ENCODE assay signal across 17 cellular contexts in the genomic region with DNA sequence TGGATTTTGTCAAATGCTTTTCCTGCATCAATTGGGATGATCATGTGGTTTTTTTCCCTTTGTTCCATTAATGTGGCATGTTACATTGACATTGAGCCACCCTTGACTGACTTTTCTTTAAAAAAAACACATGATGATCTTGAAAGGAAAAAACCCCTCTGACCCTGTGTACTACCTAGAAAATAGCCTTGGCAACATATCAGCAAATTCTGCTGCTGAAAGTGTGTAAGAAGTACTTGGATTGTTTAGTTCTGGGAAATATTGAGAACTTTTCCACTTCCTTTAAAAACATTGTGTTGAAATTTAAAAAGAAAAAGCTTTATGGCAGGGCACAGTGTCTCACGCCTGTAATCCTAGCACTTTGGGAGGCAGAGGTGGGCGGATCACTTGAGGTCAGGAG. TPM values are rescaled to one million over a fixed set of nuclear protein-coding genes. Genes with fewer than 3 reads are reported as not detected.
DNase-seq lines count a peak whose midpoint lies in the region; ATAC-seq and TF ChIP-seq lines count a peak whose summit lies in the region.
"Had no signal": no experiment of that assay in that cellular context is flagged by ENCODE, and none has a peak within 500 bp of the region (broad histone marks: within the 10 kb centered on the region; RNA-seq: fewer than 3 reads in every experiment).

No MANE protein-coding gene starts in this region.

- 70% methylated on average over 2 of the region's 2 CpGs for WGBS in right lobe of liver (ENCODE audit: insufficient coverage, low coverage, low lambda C conversion rate, missing lambda C conversion rate)
- 76 to 95% (median 92%) methylated on average over 2 of the region's 2 CpGs for WGBS in stomach, 5 donors
- 92 to 96% methylated on average over 2 of the region's 2 CpGs for WGBS in aorta, 2 donors

- H3K4me1 ChIP-seq in right atrium auricular region, result peaks cover 0 to 57% of the 10 kb centered on the region in 2 donors
- H3K4me1 ChIP-seq in right lobe of liver, result peaks cover 0 to 78% (median 22%) of the 10 kb centered on the region in 4 donors
- H3K4me1 ChIP-seq in stomach, result peaks cover 0 to 16% (median 11%) of the 10 kb centered on the region in 4 donors
- no peaks in the 10 kb centered on the region for H3K4me1 ChIP-seq in aorta (ENCODE audit: control insufficient read depth in 1 of 2, insufficient read depth in 2 of 2, low read length in 2 of 2)
- H3K4me1 ChIP-seq: A549, Caco-2, Peyer's patch had no signal

- intact Hi-C loops in cardiac septum (cut with DNase I), result no loop called here
- intact Hi-C loops in right lobe of liver (cut with DNase I), result loop anchor here (10.0 kb wide), 1 partner anchor 58 kb away; no protein-coding TSS in a partner anchor
- intact Hi-C loops in stomach (cut with DNase I; ENCODE audit: low total_unique reads), result no loop called here
- intact Hi-C loops in aorta (cut with DNase I), result no loop called here

- H3K27ac ChIP-seq in right atrium auricular region, result peak overlapping the region; percentile 41 to 73
- H3K27ac ChIP-seq in right lobe of liver, result peak overlapping the region in 2 of 3 donors; percentile 50 to 51
- peak overlapping the region in 4 of 5 donors; percentile 27 to 68 (median 47) for H3K27ac ChIP-seq in stomach
- no peak overlapping the region for H3K27ac ChIP-seq in aorta (ENCODE audit: low read depth in 1 of 2, low read length in 2 of 2)
- H3K27ac ChIP-seq: A549, C4-2B, Peyer's patch had no signal

- ATAC-seq in right lobe of liver, result peak in 2 of 4 donors; percentile 8 to 27
- peak; percentile 65 for ATAC-seq in aorta (ENCODE audit: low FRiP score)
- ATAC-seq in GM21515 (IDR thresholded peaks at IDR 0.05; ENCODE audit: unreplicated experiment), result no peak
- ATAC-seq: A549 had no signal

- POLR2A ChIA-PET in activated CD4-positive, alpha-beta T cell treated with anti-CD3 and anti-CD28 coated beads, Interleukin-2, amount 10 ng/mL, durations not matched to agents 7 days and 5 days (lab: Charles Lee), result no interaction called here

- no peak overlapping the region for H3K4me3 ChIP-seq in right atrium auricular region
- H3K4me3 ChIP-seq in right lobe of liver, result no peak overlapping the region
- no peak overlapping the region for H3K4me3 ChIP-seq in stomach
- no peak overlapping the region for H3K4me3 ChIP-seq in aorta (ENCODE audit: low read length in 2 of 2)
- H3K4me3 ChIP-seq: A549, Peyer's patch had no signal

- H3K27ac Mint-ChIP-seq in activated CD4-positive, alpha-beta T cell treated with anti-CD3 and anti-CD28 coated beads, Interleukin-2, amount 10 ng/mL, durations not matched to agents 7 days and 5 days, result no peak overlapping the region

- no peaks in the 10 kb centered on the region for H3K9me3 Mint-ChIP-seq in activated CD4-positive, alpha-beta T cell treated with anti-CD3 and anti-CD28 coated beads, Interleukin-2, amount 10 ng/mL, durations not matched to agents 7 days and 5 days

- no peak for TF ChIP-seq CTCF in right atrium auricular region (IDR thresholded peaks at IDR 0.05)
- TF ChIP-seq CTCF in right lobe of liver (IDR thresholded peaks at IDR 0.05), result no peak
- TF ChIP-seq CTCF in stomach (IDR thresholded peaks at IDR 0.05), result no peak

- H3K27me3 Mint-ChIP-seq in activated CD4-positive, alpha-beta T cell treated with anti-CD3 and anti-CD28 coated beads, Interleukin-2, amount 10 ng/mL, durations not matched to agents 7 days and 5 days, result peaks cover 10% of the 10 kb centered on the region

- H3K9me3 ChIP-seq in right atrium auricular region (no peaks in the 10 kb centered on the region), right lobe of liver (no peaks in the 10 kb centered on the region), stomach (no peaks in the 10 kb centered on the region), aorta (ENCODE audit: control insufficient read depth, low read length) (no peaks in the 10 kb centered on the region)

- H3K4me1 Mint-ChIP-seq in activated CD4-positive, alpha-beta T cell treated with anti-CD3 and anti-CD28 coated beads, Interleukin-2, amount 10 ng/mL, durations not matched to agents 7 days and 5 days, result peaks cover 3% of the 10 kb centered on the region

- CTCF ChIA-PET in activated CD4-positive, alpha-beta T cell treated with anti-CD3 and anti-CD28 coated beads, Interleukin-2, amount 10 ng/mL, durations not matched to agents 7 days and 5 days (lab: Charles Lee), result no interaction called here

- DNase-seq in right atrium auricular region (ENCODE audit: low spot score) (no peak), cardiac septum (ENCODE audit: low spot score) (no peak), right lobe of liver (no peak), stomach (no peak), aorta (no peak), DMS153 treated with DMSO at 0.1 percent for 48 hours (lab: John Stamatoyannopoulos, UW; ENCODE audit: unreplicated experiment) (no peak)
- no peak for DNase-seq in activated CD4-positive, alpha-beta T cell treated with anti-CD3 and anti-CD28 coated beads, Interleukin-2, amount 10 ng/mL, durations not matched to agents 7 days and 5 days
- DNase-seq: Caco-2, DMS53, MV-4-11, NCI-H1417 treated with DMSO at 0.1 percent for 48 hours, NCI-H2081, NCI-H524, Peyer's patch had no signal

- H3K4me3 Mint-ChIP-seq in activated CD4-positive, alpha-beta T cell treated with anti-CD3 and anti-CD28 coated beads, Interleukin-2, amount 10 ng/mL, durations not matched to agents 7 days and 5 days, result no peak overlapping the region

- peaks cover 11% of the 10 kb centered on the region for H3K36me3 ChIP-seq in right atrium auricular region
- H3K36me3 ChIP-seq in right lobe of liver, result peaks cover 0 to 21% (median 0%) of the 10 kb centered on the region in 4 donors
- H3K36me3 ChIP-seq in stomach, result peaks cover 0 to 27% (median 18%) of the 10 kb centered on the region in 4 donors
- H3K36me3 ChIP-seq in aorta (ENCODE audit: control insufficient read depth in 1 of 2, insufficient read depth in 2 of 2, low read length in 1 of 2), result no peaks in the 10 kb centered on the region

- no peak for TF ChIP-seq EP300 in stomach (IDR thresholded peaks at IDR 0.05)

- peaks cover 1% of the 10 kb centered on the region for H3K36me3 Mint-ChIP-seq in activated CD4-positive, alpha-beta T cell treated with anti-CD3 and anti-CD28 coated beads, Interleukin-2, amount 10 ng/mL, durations not matched to agents 7 days and 5 days (ENCODE audit: low read depth)

- TF ChIP-seq POLR2A in right lobe of liver (IDR thresholded peaks at IDR 0.05) (no peak), stomach (IDR thresholded peaks at IDR 0.05) (no peak)

- no peaks in the 10 kb centered on the region for H3K27me3 ChIP-seq in right atrium auricular region
- H3K27me3 ChIP-seq in right lobe of liver, result no peaks in the 10 kb centered on the region
- H3K27me3 ChIP-seq in stomach, result no peaks in the 10 kb centered on the region
- no peaks in the 10 kb centered on the region for H3K27me3 ChIP-seq in aorta (ENCODE audit: control insufficient read depth in 1 of 2, insufficient read depth in 2 of 2, low read length in 1 of 2)
- H3K27me3 ChIP-seq: Peyer's patch had no signal

RNA-seq across cellular contexts. Expression of a gene that starts 20.7 kb away (rescaled TPM):
- 100 to 1,000 TPM in 1 of 2 donors, 10 to 100 TPM in 1; 76.8 to 104 TPM for total RNA-seq in right atrium auricular region
- total RNA-seq in cardiac septum, result 64.5 TPM
- 100 to 1,000 TPM; 107 to 237 (median 187) TPM for total RNA-seq in right lobe of liver
- 1,000 to 10,000 TPM in 1 of 5 donors, 100 to 1,000 TPM in 1, 10 to 100 TPM in 3; 47.2 to 2,520 (median 84.1) TPM for total RNA-seq in stomach
- 10 to 100 TPM in 2 of 3 donors, 1 to 10 TPM in 1; 6.1 to 15.0 (median 11.9) TPM for polyA plus RNA-seq in stomach
- 10 to 100 TPM; 46.8 to 70.3 TPM for total RNA-seq in aorta
- polyA plus RNA-seq in aorta, result 10 to 100 TPM in 1 of 2 donors, 1 to 10 TPM in 1; 8.4 to 13.4 TPM
- total RNA-seq in activated CD4-positive, alpha-beta T cell treated with anti-CD3 and anti-CD28 coated beads, Interleukin-2, amount 10 ng/mL, durations not matched to agents 7 days and 5 days, result 10 to 100 TPM; 10.3 to 13.3 TPM

RNA-seq across cellular contexts. Expression of a gene that starts 39.7 kb away (rescaled TPM):
- 10 to 100 TPM; 10.2 to 12.1 TPM for total RNA-seq in right atrium auricular region
- 25.5 TPM for total RNA-seq in cardiac septum
- total RNA-seq in right lobe of liver, result 10 to 100 TPM; 16.3 to 42.7 (median 21.2) TPM
- 10 to 100 TPM; 13.8 to 27.2 (median 16.9) TPM for total RNA-seq in stomach
- polyA plus RNA-seq in stomach, result 10 to 100 TPM; 18.4 to 20.6 (median 18.8) TPM
- total RNA-seq in aorta, result 10 to 100 TPM in 1 of 2 donors, 1 to 10 TPM in 1; 9.1 to 17.6 TPM
- polyA plus RNA-seq in aorta, result 1 to 10 TPM; 7.4 to 8.5 TPM
- total RNA-seq in activated CD4-positive, alpha-beta T cell treated with anti-CD3 and anti-CD28 coated beads, Interleukin-2, amount 10 ng/mL, durations not matched to agents 7 days and 5 days, result 10 to 100 TPM; 40.2 to 45.2 TPM

RNA-seq across cellular contexts. Expression of a gene that starts 43.8 kb away (rescaled TPM):
- 1 to 10 TPM; 3.9 to 8.5 TPM for total RNA-seq in right atrium auricular region
- 9.7 TPM for total RNA-seq in cardiac septum
- 10 to 100 TPM in 4 of 6 experiments, 1 to 10 TPM in 2; 6.1 to 19.3 (median 17.1) TPM for total RNA-seq in right lobe of liver
- total RNA-seq in stomach, result 10 to 100 TPM in 4 of 5 donors, not detected in 1; 12.3 to 28.1 (median 22.0) TPM
- 10 to 100 TPM; 17.0 to 33.3 (median 22.3) TPM for polyA plus RNA-seq in stomach
- total RNA-seq in aorta, result 10 to 100 TPM; 11.0 to 12.6 TPM
- polyA plus RNA-seq in aorta, result 10 to 100 TPM; 12.1 to 36.3 TPM
- total RNA-seq in activated CD4-positive, alpha-beta T cell treated with anti-CD3 and anti-CD28 coated beads, Interleukin-2, amount 10 ng/mL, durations not matched to agents 7 days and 5 days, result 10 to 100 TPM in 1 of 2 experiments, 1 to 10 TPM in 1; 10.0 to 13.0 TPM

Comparison
In these comparisons a context has a peak if more than half of its experiments do, and no peak if none do; other contexts are left out.
1. H3K27ac ChIP-seq: peak in right atrium auricular region (2 of 2), right lobe of liver (2 of 3) and stomach (4 of 5); none in aorta (0 of 2).
2. intact Hi-C loops: an anchor here in right lobe of liver (10.0 kb wide); none called in cardiac septum, stomach and aorta.